In genomic region chr1:222623458-222623857, GRCh38 we compare ENCODE assay signal across 9 cellular contexts.
"Had no signal": no experiment of that assay in that cellular context is flagged by ENCODE, and none has a peak within 500 bp of the region (broad histone marks: within the 10 kb centered on the region; RNA-seq: fewer than 3 reads in every experiment).

No MANE protein-coding gene starts in this region.

- H3K27ac ChIP-seq: GM23248 had no signal

- H3K9me3 ChIP-seq: HAP-1 had no signal

- ATAC-seq: HCT116, K562 had no signal

- DNase-seq: GM23248, GOT3, H7, IMR-90, Kasumi-1, KG1 had no signal

- H3K4me3 ChIP-seq: GM23248, HAP-1, K562 had no signal
